In genomic region chr17:81683208-81683583, GRCh38 we compare ENCODE assay signal across 8 cellular contexts. TPM values are rescaled to one million over a fixed set of nuclear protein-coding genes. Genes with fewer than 3 reads are reported as not detected.
DNase-seq lines count a peak whose midpoint lies in the region; ATAC-seq and TF ChIP-seq lines count a peak whose summit lies in the region.

No MANE protein-coding gene starts in this region.

- H3K9me3 ChIP-seq in endodermal cell (ENCODE audit: control insufficient read depth, low read length), result no peaks in the 10 kb centered on the region

- H3K4me1 ChIP-seq in endodermal cell (ENCODE audit: control insufficient read depth, insufficient read depth, low read length), result peaks cover 5% of the 10 kb centered on the region

- peak; percentile 25 for ATAC-seq in GM21528 (IDR thresholded peaks at IDR 0.05; ENCODE audit: low FRiP score, unreplicated experiment)

- no peaks in the 10 kb centered on the region for H3K27me3 ChIP-seq in endodermal cell (ENCODE audit: control insufficient read depth, insufficient read depth, low read length, poor library complexity, severe bottlenecking)

- H3K4me3 ChIP-seq in NB4 (ENCODE audit: low read depth, low read length), result peak overlapping the region; percentile 77
- peak overlapping the region; percentile 85 for H3K4me3 ChIP-seq in endodermal cell (ENCODE audit: low read length)

- H3K27ac ChIP-seq in endodermal cell (ENCODE audit: low read depth, low read length), result peak overlapping the region; percentile 88

- H3K36me3 Mint-ChIP-seq in endodermal cell (ENCODE audit: low read depth) (peaks cover 22% of the 10 kb centered on the region), nephron progenitor cell (ENCODE audit: low read depth) (peaks cover 9% of the 10 kb centered on the region)

- peak overlapping the region; percentile 86 for H3K9ac ChIP-seq in endodermal cell (ENCODE audit: extremely low read depth, low read length, poor library complexity, severe bottlenecking)

- 1% methylated on average over 20 to 37 of the region's 37 CpGs for WGBS in endodermal cell (ENCODE audit: insufficient coverage in 1 of 2, insufficient read length in 1 of 2), 2 experiments

- TF ChIP-seq POLR2A in NB4 (IDR thresholded peaks at IDR 0.05; ENCODE audit: extremely low read depth, insufficient read length), result no peak

- no peak for TF ChIP-seq CTCF in NB4 (IDR thresholded peaks at IDR 0.05; ENCODE audit: low read depth, low read length)
- no peak for TF ChIP-seq CTCF in endodermal cell (conservative IDR thresholded peaks at IDR 0.05)
- TF ChIP-seq CTCF in nephron progenitor cell (IDR thresholded peaks at IDR 0.05), result no peak

- no peaks in the 10 kb centered on the region for H3K9me3 Mint-ChIP-seq in endodermal cell
- H3K9me3 Mint-ChIP-seq in nephron progenitor cell, result no peaks in the 10 kb centered on the region

- no peaks in the 10 kb centered on the region for H3K27me3 Mint-ChIP-seq in endodermal cell (ENCODE audit: insufficient read depth)
- peaks cover 2% of the 10 kb centered on the region for H3K27me3 Mint-ChIP-seq in nephron progenitor cell (ENCODE audit: low read depth, poor library complexity)

- peaks cover 35% of the 10 kb centered on the region for H3K36me3 ChIP-seq in endodermal cell (ENCODE audit: control insufficient read depth, insufficient read depth, low read length)

- peaks cover 14% of the 10 kb centered on the region for H3K4me1 Mint-ChIP-seq in endodermal cell
- H3K4me1 Mint-ChIP-seq in nephron progenitor cell, result peaks cover 30% of the 10 kb centered on the region

- H3K4me3 Mint-ChIP-seq in endodermal cell, result peak overlapping the region; percentile 85
- H3K4me3 Mint-ChIP-seq in nephron progenitor cell, result peak overlapping the region; percentile 93

- H3K27ac Mint-ChIP-seq in endodermal cell (peak overlapping the region; percentile 91), nephron progenitor cell (peak overlapping the region; percentile 95)

- peak; percentile 34 for DNase-seq in CD1c-positive myeloid dendritic cell (ENCODE audit: extremely low spot score)
- DNase-seq in NB4 (ENCODE audit: low read depth), result peak; percentile 55
- DNase-seq in endodermal cell, result no peak
- no peak for DNase-seq in nephron progenitor cell
- DNase-seq in stimulated activated CD4-positive, alpha-beta T cell treated with anti-CD3 and anti-CD28 coated beads, Interleukin-4, amount 100 ng/mL, for 24 hours, result no peak
- DNase-seq in NCI-H774 (lab: John Stamatoyannopoulos, UW), result no peak
- no peak for DNase-seq in activated CD8-positive, alpha-beta memory T cell treated with anti-CD3 and anti-CD28 coated beads, Interleukin-2, amount 50 U/mL, for 4 hours

RNA-seq across cellular contexts. Expression of gene ARL16, which starts 0.4 kb away (rescaled TPM):
- 10 to 100 TPM; 41.2 to 47.8 TPM for total RNA-seq in endodermal cell
- 51.0 TPM for polyA plus RNA-seq in endodermal cell (2013, experiment 1 of 2)
- polyA plus RNA-seq in endodermal cell (2013, experiment 2 of 2), result 46.8 TPM

RNA-seq across cellular contexts. Expression of gene HGS, which starts 0.6 kb away (rescaled TPM):
- total RNA-seq in endodermal cell, result 100 to 1,000 TPM; 114 to 130 TPM
- 127 TPM for polyA plus RNA-seq in endodermal cell (2013, experiment 1 of 2)
- 107 TPM for polyA plus RNA-seq in endodermal cell (2013, experiment 2 of 2)

RNA-seq across cellular contexts. Expression of gene CCDC137, which starts 16.7 kb away (rescaled TPM):
- total RNA-seq in endodermal cell, result 10 to 100 TPM; 35.8 to 44.2 TPM
- polyA plus RNA-seq in endodermal cell (2013, experiment 1 of 2), result 25.5 TPM
- 22.0 TPM for polyA plus RNA-seq in endodermal cell (2013, experiment 2 of 2)

RNA-seq across cellular contexts. Expression of gene OXLD1, which starts 16.8 kb away (rescaled TPM):
- 10 to 100 TPM; 30.2 to 36.5 TPM for total RNA-seq in endodermal cell
- polyA plus RNA-seq in endodermal cell (2013, experiment 1 of 2), result 30.5 TPM
- polyA plus RNA-seq in endodermal cell (2013, experiment 2 of 2), result 25.5 TPM

RNA-seq across cellular contexts. Expression of gene MRPL12, which starts 20.0 kb away (rescaled TPM):
- total RNA-seq in endodermal cell, result 100 to 1,000 TPM in 1 of 2 donors, 10 to 100 TPM in 1; 99.4 to 105 TPM
- 71.3 TPM for polyA plus RNA-seq in endodermal cell (2013, experiment 1 of 2)
- 64.8 TPM for polyA plus RNA-seq in endodermal cell (2013, experiment 2 of 2)

Comparison
In these comparisons a context has a peak if more than half of its experiments do, and no peak if none do; other contexts are left out.
1. DNase-seq: peak in CD1c-positive myeloid dendritic cell (single experiment) and NB4 (single experiment); none in endodermal cell (single experiment), nephron progenitor cell (single experiment), stimulated activated CD4-positive, alpha-beta T cell treated with anti-CD3 and anti-CD28 coated beads, Interleukin-4, amount 100 ng/mL, for 24 hours (single experiment), NCI-H774 (single experiment) and activated CD8-positive, alpha-beta memory T cell treated with anti-CD3 and anti-CD28 coated beads, Interleukin-2, amount 50 U/mL, for 4 hours (single experiment).